29 cellular contexts compared by ENCODE assay signal in genomic region chr9:135402739-135403695, GRCh38.
"Had no signal": no experiment of that assay in that cellular context is flagged by ENCODE, and none has a peak within 500 bp of the region (broad histone marks: within the 10 kb centered on the region; RNA-seq: fewer than 3 reads in every experiment).

No MANE protein-coding gene starts in this region.

- FAIRE-seq: islet of Langerhans had no signal

- ATAC-seq: gastrocnemius medialis; left colon; mucosa of descending colon; psoas muscle; stimulated activated naive CD8-positive, alpha-beta T cell treated with anti-CD3 and anti-CD28 coated beads, Interleukin-15, amount 100 ng/mL, for 72 hours; upper lobe of right lung had no signal

- H3K4me3 Mint-ChIP-seq: dendritic cell treated with granulocyte-macrophage colony-stimulating factor and Interleukin-4, amounts not matched to agents 40 ng/mL and 50 ng/mL, for 4 days; endodermal cell; mesothelial cell of epicardium; natural killer cell treated with Interleukin-12 subunit alpha and Interleukin-12 subunit beta and Interleukin-15 and Interleukin-18, amount 100 ng/mL, for 72 hours; neural crest cell; stimulated activated naive CD8-positive, alpha-beta T cell treated with anti-CD3 and anti-CD28 coated beads, Interleukin-15, amount 100 ng/mL, for 72 hours had no signal

- DNase-seq: colonic mucosa; effector CD8-positive, alpha-beta T cell; endodermal cell; foreskin fibroblast; gastrocnemius medialis; head of caudate nucleus; kidney glomerular epithelial cell; left colon; left ventricle myocardium inferior; mesenchymal stem cell; mucosa of descending colon; naive B cell; sigmoid colon; stimulated activated CD4-positive, alpha-beta T cell treated with anti-CD3 and anti-CD28 coated beads, Interleukin-4, amount 100 ng/mL, for 4 hours; stimulated activated naive CD4-positive, alpha-beta T cell; stimulated activated naive CD8-positive, alpha-beta T cell treated with anti-CD3 and anti-CD28 coated beads, Interleukin-15, amount 100 ng/mL, for 72 hours; transverse colon; uterus had no signal

- H3K4me1 ChIP-seq: colonic mucosa, gastrocnemius medialis, left ventricle myocardium inferior, psoas muscle, sigmoid colon, suprapubic skin, transverse colon, upper lobe of right lung, uterus had no signal

- H3K9me3 Mint-ChIP-seq: dendritic cell treated with granulocyte-macrophage colony-stimulating factor and Interleukin-4, amounts not matched to agents 40 ng/mL and 50 ng/mL, for 4 days; mesothelial cell of epicardium; naive B cell; natural killer cell treated with Interleukin-12 subunit alpha and Interleukin-12 subunit beta and Interleukin-15 and Interleukin-18, amount 100 ng/mL, for 72 hours; neural crest cell; stimulated activated naive CD8-positive, alpha-beta T cell treated with anti-CD3 and anti-CD28 coated beads, Interleukin-15, amount 100 ng/mL, for 72 hours had no signal

- H3K36me3 Mint-ChIP-seq: mesothelial cell of epicardium; naive B cell; natural killer cell treated with Interleukin-12 subunit alpha and Interleukin-12 subunit beta and Interleukin-15 and Interleukin-18, amount 100 ng/mL, for 72 hours had no signal

- H3K4me1 Mint-ChIP-seq: endodermal cell; mesothelial cell of epicardium; naive B cell; neural crest cell; stimulated activated naive CD8-positive, alpha-beta T cell treated with anti-CD3 and anti-CD28 coated beads, Interleukin-15, amount 100 ng/mL, for 72 hours had no signal

- H3K27ac Mint-ChIP-seq: dendritic cell treated with granulocyte-macrophage colony-stimulating factor and Interleukin-4, amounts not matched to agents 40 ng/mL and 50 ng/mL, for 4 days; endodermal cell; mesothelial cell of epicardium; naive B cell; natural killer cell treated with Interleukin-12 subunit alpha and Interleukin-12 subunit beta and Interleukin-15 and Interleukin-18, amount 100 ng/mL, for 72 hours; stimulated activated naive CD8-positive, alpha-beta T cell treated with anti-CD3 and anti-CD28 coated beads, Interleukin-15, amount 100 ng/mL, for 72 hours had no signal

- H3K9me3 ChIP-seq: colonic mucosa, gastrocnemius medialis, mucosa of descending colon, sigmoid colon, suprapubic skin, transverse colon, upper lobe of right lung, uterus had no signal

- H3K36me3 ChIP-seq: colonic mucosa, gastrocnemius medialis, left ventricle myocardium inferior, sigmoid colon, suprapubic skin, transverse colon, upper lobe of right lung, uterus had no signal

- H3K4me3 ChIP-seq: colonic mucosa, gastrocnemius medialis, hepatocyte, left ventricle myocardium inferior, lung, mucosa of descending colon, psoas muscle, sigmoid colon, suprapubic skin, transverse colon, upper lobe of right lung, uterus had no signal

- H3K27me3 Mint-ChIP-seq: dendritic cell treated with granulocyte-macrophage colony-stimulating factor and Interleukin-4, amounts not matched to agents 40 ng/mL and 50 ng/mL, for 4 days; natural killer cell treated with Interleukin-12 subunit alpha and Interleukin-12 subunit beta and Interleukin-15 and Interleukin-18, amount 100 ng/mL, for 72 hours had no signal

- H3K27ac ChIP-seq: colonic mucosa, epithelial cell of prostate, gastrocnemius medialis, hepatocyte, left ventricle myocardium inferior, psoas muscle, sigmoid colon, suprapubic skin, transverse colon, upper lobe of right lung, uterus had no signal

- H3K27me3 ChIP-seq: colonic mucosa, transverse colon, upper lobe of right lung, uterus had no signal
